22 cellular contexts compared by ENCODE assay signal in the genomic region with DNA sequence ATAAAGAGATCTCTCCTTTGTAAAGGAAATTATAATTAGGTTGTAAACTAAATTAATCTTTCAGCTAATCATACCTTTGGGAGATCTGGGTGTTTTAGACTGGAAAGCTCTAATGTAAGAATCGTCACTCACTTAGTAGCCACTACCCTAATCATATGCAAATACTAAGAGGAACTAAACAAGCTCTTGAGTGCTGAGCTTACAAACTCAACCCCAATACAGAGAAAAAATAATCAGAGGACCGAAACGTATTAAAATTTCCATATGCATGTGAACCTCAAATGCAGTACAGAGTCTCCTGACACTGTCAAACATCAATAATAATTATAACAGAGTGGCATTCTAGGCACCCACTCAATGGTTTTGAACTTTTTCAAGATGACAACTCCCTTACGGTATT.
"Had no signal": no experiment of that assay in that cellular context is flagged by ENCODE, and none has a peak within 500 bp of the region (broad histone marks: within the 10 kb centered on the region; RNA-seq: fewer than 3 reads in every experiment).

No MANE protein-coding gene starts in this region.

- H3K9me3 ChIP-seq: transverse colon had no signal

- H3K27ac Mint-ChIP-seq: activated CD8-positive, alpha-beta memory T cell treated with anti-CD3 and anti-CD28 coated beads, Interleukin-2, amount 10 ng/mL, durations not matched to agents 7 days and 5 days; activated naive CD8-positive, alpha-beta T cell; activated T-cell treated with anti-CD3 and anti-CD28 coated beads, Interleukin-2, amount 50 U/mL, for 24 hours; immature natural killer cell; natural killer cell treated with Interleukin-12 subunit alpha and Interleukin-12 subunit beta and Interleukin-15 and Interleukin-18, amount 100 ng/mL, for 72 hours; progenitor cell of endocrine pancreas had no signal

- H3K36me3 ChIP-seq: breast epithelium, transverse colon had no signal

- H3K4me3 Mint-ChIP-seq: activated CD8-positive, alpha-beta memory T cell treated with anti-CD3 and anti-CD28 coated beads, Interleukin-2, amount 10 ng/mL, durations not matched to agents 7 days and 5 days; activated naive CD8-positive, alpha-beta T cell; activated T-cell treated with anti-CD3 and anti-CD28 coated beads, Interleukin-2, amount 50 U/mL, for 24 hours; immature natural killer cell; natural killer cell treated with Interleukin-12 subunit alpha and Interleukin-12 subunit beta and Interleukin-15 and Interleukin-18, amount 100 ng/mL, for 72 hours had no signal

- FAIRE-seq: endometrium, small intestine had no signal

- H3K27me3 Mint-ChIP-seq: activated CD8-positive, alpha-beta memory T cell treated with anti-CD3 and anti-CD28 coated beads, Interleukin-2, amount 10 ng/mL, durations not matched to agents 7 days and 5 days; activated naive CD8-positive, alpha-beta T cell; activated T-cell treated with anti-CD3 and anti-CD28 coated beads, Interleukin-2, amount 50 U/mL, for 24 hours had no signal

- H3K4me1 ChIP-seq: breast epithelium, transverse colon had no signal

- H3K4me3 ChIP-seq: breast epithelium, dorsolateral prefrontal cortex, transverse colon had no signal

- ATAC-seq: activated CD8-positive, alpha-beta memory T cell treated with anti-CD3 and anti-CD28 coated beads, Interleukin-2, amount 10 ng/mL, durations not matched to agents 7 days and 5 days; esophagus mucosa; left colon; natural killer cell treated with Interleukin-12 subunit alpha and Interleukin-12 subunit beta and Interleukin-15 and Interleukin-18, amount 100 ng/mL, for 72 hours; right cardiac atrium had no signal

- H3K27ac ChIP-seq: breast epithelium, dorsolateral prefrontal cortex, transverse colon had no signal

- H3K9me3 Mint-ChIP-seq: immature natural killer cell had no signal

- H3K27me3 ChIP-seq: breast epithelium, dorsolateral prefrontal cortex, transverse colon had no signal

- DNase-seq: activated CD4-positive, alpha-beta T cell treated with anti-CD3 and anti-CD28 coated beads for 1 hour; activated CD4-positive, alpha-beta T cell treated with anti-CD3 and anti-CD28 coated beads, Interleukin-2, amount 50 U/mL, for 48 hours; activated CD8-positive, alpha-beta memory T cell treated with anti-CD3 and anti-CD28 coated beads, Interleukin-2, amount 10 ng/mL, durations not matched to agents 7 days and 5 days; activated gamma-delta T cell; activated T-cell treated with anti-CD3 and anti-CD28 coated beads, Interleukin-2, amount 50 U/mL, for 24 hours; anterior cingulate cortex; dorsolateral prefrontal cortex; immature natural killer cell; left colon; mammary epithelial cell; occipital lobe; right cardiac atrium; small intestine; stimulated activated naive CD4-positive, alpha-beta T cell; substantia nigra; transverse colon had no signal
